In genomic region chr3:82525-82924, GRCh38 we compare ENCODE assay signal across 29 cellular contexts.
"Had no signal": no experiment of that assay in that cellular context is flagged by ENCODE, and none has a peak within 500 bp of the region (broad histone marks: within the 10 kb centered on the region; RNA-seq: fewer than 3 reads in every experiment).

No MANE protein-coding gene starts in this region.

- H3K9ac ChIP-seq: KMS-11 had no signal

- H3K9me3 ChIP-seq: MG63 had no signal

- DNase-seq: Karpas-422, Kasumi-1, KG1, MG63, MM.1S, MV-4-11, NCI-H1048, NCI-H1092, NCI-H1092 treated with DMSO at 0.1 percent for 48 hours, NCI-H1105, NCI-H1105 treated with DMSO at 0.1 percent for 48 hours, NCI-H1417 treated with DMSO at 0.1 percent for 48 hours, NCI-H1436, NCI-H1436 treated with DMSO at 0.1 percent for 48 hours, NCI-H187, NCI-H187 treated with DMSO at 0.1 percent for 48 hours, NCI-H1930, NCI-H2029, NCI-H2029 treated with DMSO at 0.1 percent for 48 hours, NCI-H2081, NCI-H2081 treated with DMSO at 0.1 percent for 48 hours, NCI-H2107, NCI-H2171, NCI-H2171 treated with DMSO at 0.1 percent for 48 hours, NCI-H2227 treated with DMSO at 0.1 percent for 48 hours, NCI-H226, NCI-H446, NCI-H446 treated with DMSO at 0.1 percent for 48 hours had no signal

- H3K4me3 ChIP-seq: MG63 had no signal

- H3K36me3 ChIP-seq: MG63 had no signal

- H3K27me3 ChIP-seq: MG63 had no signal

- H3K4me2 ChIP-seq: KMS-11 had no signal

- H3K27ac ChIP-seq: KMS-11 had no signal
